Comparison of ENCODE assay signal across 10 cellular contexts in genomic region chr13:28429685-28430290, GRCh38.
A peak's percentile ranks its signal among the peaks of the same experiment; 100 is the strongest.
DNase-seq lines count a peak whose midpoint lies in the region; ATAC-seq and TF ChIP-seq lines count a peak whose summit lies in the region.
"Had no signal": no experiment of that assay in that cellular context is flagged by ENCODE, and none has a peak within 500 bp of the region (broad histone marks: within the 10 kb centered on the region; RNA-seq: fewer than 3 reads in every experiment).

No MANE protein-coding gene starts in this region.

- no peaks in the 10 kb centered on the region for H3K9me3 ChIP-seq in neural progenitor cell (ENCODE audit: low read depth)
- H3K9me3 ChIP-seq in psoas muscle, result no peaks in the 10 kb centered on the region
- no peaks in the 10 kb centered on the region for H3K9me3 ChIP-seq in SJCRH30 (replicated peaks)
- H3K9me3 ChIP-seq: colonic mucosa had no signal

- H3K4me3 Mint-ChIP-seq in neural progenitor cell, result no peak overlapping the region

- H3K4me1 Mint-ChIP-seq in neural progenitor cell, result peaks cover 8% of the 10 kb centered on the region

- H3K9ac ChIP-seq in neural progenitor cell, result no peak overlapping the region

- no peaks in the 10 kb centered on the region for H3K36me3 Mint-ChIP-seq in neural progenitor cell

- peak overlapping the region; percentile 98 for H2AFZ ChIP-seq in neural progenitor cell (replicated peaks)

- no peak overlapping the region for H3K4me3 ChIP-seq in NB4 (ENCODE audit: low read depth, low read length)
- H3K4me3 ChIP-seq in neural progenitor cell, result no peak overlapping the region
- no peak overlapping the region for H3K4me3 ChIP-seq in psoas muscle
- H3K4me3 ChIP-seq in SJCRH30, result no peak overlapping the region
- H3K4me3 ChIP-seq: colonic mucosa had no signal

- H3K9me3 Mint-ChIP-seq in neural progenitor cell, result no peaks in the 10 kb centered on the region
- H3K9me3 Mint-ChIP-seq: naive thymus-derived CD8-positive, alpha-beta T cell had no signal

- no peaks in the 10 kb centered on the region for H3K27me3 ChIP-seq in neural progenitor cell
- peaks cover 0 to 7% (median 0%) of the 10 kb centered on the region in 3 donors for H3K27me3 ChIP-seq in psoas muscle (ENCODE audit: insufficient read depth in 3 of 3, low read length in 2 of 3)
- 0 out of 2 replicates have a peak, but pooled peaks cover 4% of the 10 kb centered on the region for H3K27me3 ChIP-seq in SJCRH30
- H3K27me3 ChIP-seq: colonic mucosa had no signal

- no peaks in the 10 kb centered on the region for H3K79me2 ChIP-seq in neural progenitor cell (ENCODE audit: low read depth)

- TF ChIP-seq CTCF in NB4 (IDR thresholded peaks at IDR 0.05; ENCODE audit: low read depth, low read length), result no peak
- no peak for TF ChIP-seq CTCF in neural progenitor cell (IDR thresholded peaks at IDR 0.05)
- no peak for TF ChIP-seq CTCF in psoas muscle (IDR thresholded peaks at IDR 0.05)

- no peak for TF ChIP-seq POLR2A in NB4 (IDR thresholded peaks at IDR 0.05; ENCODE audit: extremely low read depth, insufficient read length)

- no peaks in the 10 kb centered on the region for H4K20me1 ChIP-seq in neural progenitor cell (ENCODE audit: low read depth)

- intact Hi-C loops in psoas muscle (cut with DNase I), result no loop called here

- no peak overlapping the region for H3K27ac Mint-ChIP-seq in neural progenitor cell

- ATAC-seq in GM19043 (IDR thresholded peaks at IDR 0.05; ENCODE audit: low read depth, unreplicated experiment) (peak; percentile 92), HG02798 (IDR thresholded peaks at IDR 0.05; ENCODE audit: poor library complexity, unreplicated experiment) (peak; percentile 98), psoas muscle (no peak)
- ATAC-seq: naive thymus-derived CD8-positive, alpha-beta T cell had no signal

- H3K27me3 Mint-ChIP-seq in neural progenitor cell (ENCODE audit: insufficient read depth, low read depth), result peaks cover 2% of the 10 kb centered on the region

- no peaks in the 10 kb centered on the region for H3F3A ChIP-seq in neural progenitor cell (ENCODE audit: low read depth)

- peak overlapping the region; percentile 53 for H3K4me2 ChIP-seq in neural progenitor cell

- DNase-seq in NB4 (ENCODE audit: low read depth), result peak; percentile 23
- no peak for DNase-seq in neural progenitor cell (ENCODE audit: low spot score)
- DNase-seq in psoas muscle, result no peak
- DNase-seq in CD1c-positive myeloid dendritic cell (ENCODE audit: extremely low spot score), result no peak
- no peak for DNase-seq in SJCRH30
- DNase-seq in mesenteric fat pad (ENCODE audit: low spot score), result no peak
- DNase-seq: colonic mucosa had no signal

- no peak overlapping the region for H3K27ac ChIP-seq in neural progenitor cell
- H3K27ac ChIP-seq in psoas muscle, result no peak overlapping the region
- H3K27ac ChIP-seq in SJCRH30, result no peak overlapping the region
- H3K27ac ChIP-seq: colonic mucosa had no signal

- H3K36me3 ChIP-seq in neural progenitor cell, result no peaks in the 10 kb centered on the region
- no peaks in the 10 kb centered on the region for H3K36me3 ChIP-seq in psoas muscle (ENCODE audit: insufficient read depth in 1 of 2, low read depth in 1 of 2)
- no peaks in the 10 kb centered on the region for H3K36me3 ChIP-seq in SJCRH30
- H3K36me3 ChIP-seq: colonic mucosa had no signal

- H3K4me1 ChIP-seq in neural progenitor cell (peaks cover 22% of the 10 kb centered on the region), psoas muscle (no peaks in the 10 kb centered on the region), SJCRH30 (no peaks in the 10 kb centered on the region)
- H3K4me1 ChIP-seq: colonic mucosa had no signal

- WGBS in psoas muscle, 3 donors, result 59 to 60% (median 60%) methylated on average over 10 of the region's 10 CpGs

Comparison
In these comparisons a context has a peak if more than half of its experiments do, and no peak if none do; other contexts are left out.
1. ATAC-seq: peak in GM19043 (single experiment) and HG02798 (single experiment); none in psoas muscle (0 of 4).